ENCODE assay signal across 27 cellular contexts in genomic region chr18:22753130-22753831, GRCh38.
"Had no signal": no experiment of that assay in that cellular context is flagged by ENCODE, and none has a peak within 500 bp of the region (broad histone marks: within the 10 kb centered on the region; RNA-seq: fewer than 3 reads in every experiment).

No MANE protein-coding gene starts in this region.

- H2AFZ ChIP-seq: neural progenitor cell had no signal

- ATAC-seq: activated CD8-positive, alpha-beta T cell treated with anti-CD3 and anti-CD28 coated beads for 36 hours; left colon; lower lobe of right lung; natural killer cell; right lobe of liver; stimulated activated effector memory CD8-positive, alpha-beta T cell treated with anti-CD3 and anti-CD28 coated beads, Interleukin-12 subunit alpha, Interleukin-12 subunit beta, amount 100 ng/mL, for 72 hours; WTC11 had no signal

- H3K36me3 ChIP-seq: lower lobe of right lung, neural progenitor cell, right lobe of liver, thoracic aorta, vagina had no signal

- DNase-seq: activated CD4-positive, alpha-beta T cell treated with anti-CD3 and anti-CD28 coated beads for 1 hour; activated CD4-positive, alpha-beta T cell treated with anti-CD3 and anti-CD28 coated beads, Interleukin-2, amount 10 ng/mL, durations not matched to agents 7 days and 5 days; activated CD8-positive, alpha-beta T cell treated with anti-CD3 and anti-CD28 coated beads for 36 hours; activated naive CD4-positive, alpha-beta T cell; activated T-cell treated with anti-CD3 and anti-CD28 coated beads, Interleukin-2, amount 50 U/mL, for 48 hours; anterior cingulate cortex; cerebellar nuclear complex; dorsolateral prefrontal cortex; effector memory CD4-positive, alpha-beta T cell; glutamatergic neuron; hippocampal formation; left colon; lower lobe of right lung; mesenchymal stem cell; natural killer cell; occipital lobe; right lobe of liver; small intestine; stimulated activated CD4-positive, alpha-beta T cell treated with anti-CD3 and anti-CD28 coated beads, Interleukin-4, amount 100 ng/mL, for 24 hours; T-helper 2 cell; trophoblast cell had no signal

- H3K27ac ChIP-seq: coronary artery, dorsolateral prefrontal cortex, lower lobe of right lung, neural progenitor cell, right lobe of liver, thoracic aorta, vagina had no signal

- H3K4me1 ChIP-seq: lower lobe of right lung, neural progenitor cell, right lobe of liver, vagina had no signal

- H3K9ac ChIP-seq: neural progenitor cell had no signal

- H3K4me3 ChIP-seq: coronary artery, dorsolateral prefrontal cortex, lower lobe of right lung, neural progenitor cell, right lobe of liver, thoracic aorta, vagina had no signal

- H3K27me3 ChIP-seq: right lobe of liver, vagina had no signal

- H3K9me3 ChIP-seq: lower lobe of right lung, right lobe of liver, thoracic aorta, vagina had no signal

- H3K4me2 ChIP-seq: neural progenitor cell had no signal
